ENCODE assay signal across 21 cellular contexts in genomic region chr2:160905862-160906261, GRCh38.
"Had no signal": no experiment of that assay in that cellular context is flagged by ENCODE, and none has a peak within 500 bp of the region (broad histone marks: within the 10 kb centered on the region; RNA-seq: fewer than 3 reads in every experiment).

No MANE protein-coding gene starts in this region.

- DNase-seq: IMR-90, Karpas-422, KG1, MM.1S, NCI-H1092 treated with DMSO at 0.1 percent for 48 hours, NCI-H1436, NCI-H187, NCI-H2029, NCI-H2081 treated with DMSO at 0.1 percent for 48 hours, NCI-H2171, NCI-H226, NCI-H446, NCI-H510A, NCI-H524 treated with DMSO at 0.1 percent for 48 hours, NCI-H69, NCI-H774, RPMI8226, SHP77, SK-N-SH, SW 1271, T-cell had no signal

- H3K4me1 Mint-ChIP-seq: T-cell had no signal

- H3K27ac Mint-ChIP-seq: T-cell had no signal

- H3K36me3 Mint-ChIP-seq: T-cell had no signal

- H3K4me3 Mint-ChIP-seq: T-cell had no signal

- H3K4me2 ChIP-seq: SK-N-SH had no signal

- H3K9me3 ChIP-seq: SK-N-SH had no signal

- H3K9ac ChIP-seq: SK-N-SH had no signal

- H3K9me3 Mint-ChIP-seq: T-cell had no signal
